11 cellular contexts compared by ENCODE assay signal in the genomic region with DNA sequence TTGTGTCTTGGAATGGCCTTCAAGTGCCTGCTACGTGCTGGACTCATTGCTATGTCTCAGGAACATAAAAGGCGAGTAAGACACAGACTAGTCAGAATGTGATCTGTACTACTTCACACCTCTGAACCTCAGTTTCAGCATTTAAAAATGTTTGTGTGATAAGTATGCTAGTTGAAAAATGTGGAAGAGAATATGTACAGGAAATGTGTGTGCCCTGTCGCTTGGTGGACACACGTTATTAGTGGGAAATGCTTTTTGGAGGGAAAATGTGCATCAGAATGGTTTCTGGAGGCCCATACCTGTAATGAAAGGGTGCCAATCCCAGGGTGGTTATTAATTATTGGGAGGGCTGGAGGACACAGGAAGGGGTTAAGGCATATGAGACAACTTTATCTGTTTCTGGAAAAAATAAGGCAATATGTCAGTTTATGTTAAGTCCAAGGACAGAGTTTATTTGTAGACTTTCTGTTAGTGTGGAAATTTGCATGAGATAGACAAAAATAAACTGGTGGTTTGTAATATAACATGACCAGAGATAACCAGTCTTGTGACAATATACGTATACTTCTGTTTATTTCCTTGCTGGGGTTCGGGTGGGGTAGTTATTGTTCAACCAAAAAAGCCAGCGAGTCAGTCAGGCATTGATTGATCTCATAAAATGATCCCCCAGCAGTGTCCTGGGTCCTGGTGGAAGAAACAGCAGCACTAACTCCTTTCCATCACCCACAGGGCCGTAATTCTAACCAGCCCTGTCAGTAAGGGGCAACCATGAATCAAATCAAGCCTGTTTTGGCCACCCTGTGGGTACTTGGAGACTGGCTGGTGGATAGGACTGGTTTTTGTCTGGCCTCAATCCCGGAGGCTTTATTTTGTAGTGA.
DNase-seq lines count a peak whose midpoint lies in the region; ATAC-seq and TF ChIP-seq lines count a peak whose summit lies in the region.
"Had no signal": no experiment of that assay in that cellular context is flagged by ENCODE, and none has a peak within 500 bp of the region (broad histone marks: within the 10 kb centered on the region; RNA-seq: fewer than 3 reads in every experiment).

No MANE protein-coding gene starts in this region.

- POLR2A ChIA-PET in GM10248 (lab: Yijun Ruan, JAX) (no interaction called here), PC-9 (lab: Charles Lee; ENCODE audit: unreplicated experiment) (no interaction called here)

- H3K4me3 ChIP-seq in PC-9, result no peak overlapping the region
- H3K4me3 ChIP-seq: heart right ventricle, thoracic aorta had no signal

- DNase-seq in GM10248 (ENCODE audit: extremely low spot score), result peak; percentile 47
- DNase-seq in left colon, result no peak
- no peak for DNase-seq in PC-9
- no peak for DNase-seq in stimulated activated CD4-positive, alpha-beta T cell treated with anti-CD3 and anti-CD28 coated beads, Interleukin-1b, Interleukin-23, amount 100 ng/mL, for 48 hours
- no peak for DNase-seq in cerebellar nuclear complex (lab: John Stamatoyannopoulos, UW)
- DNase-seq in NCI-H146 (lab: John Stamatoyannopoulos, UW), result no peak
- DNase-seq: heart right ventricle, right cardiac atrium had no signal

- peaks cover 85% of the 10 kb centered on the region for H3K79me2 ChIP-seq in PC-9 (ENCODE audit: low read depth)

- H3K27me3 ChIP-seq in PC-9 (ENCODE audit: insufficient read depth, low read depth), result no peaks in the 10 kb centered on the region
- H3K27me3 ChIP-seq: heart right ventricle had no signal

- H3K4me2 ChIP-seq in PC-9, result no peak overlapping the region

- CTCF ChIA-PET in GM10248 (lab: Yijun Ruan, JAX) (no interaction called here), PC-9 (lab: Charles Lee) (no interaction called here)

- no peak overlapping the region for H3K27ac ChIP-seq in PC-9
- H3K27ac ChIP-seq: thoracic aorta had no signal

- no peaks in the 10 kb centered on the region for H3K9me2 ChIP-seq in PC-9 (ENCODE audit: insufficient read depth)

- no peaks in the 10 kb centered on the region for H3K36me3 ChIP-seq in PC-9 (ENCODE audit: low read depth)
- H3K36me3 ChIP-seq: heart right ventricle, thoracic aorta had no signal

- H4K20me1 ChIP-seq in PC-9 (ENCODE audit: insufficient read depth), result peaks cover 21% of the 10 kb centered on the region

- peak; percentile 47 for ATAC-seq in GM19463 (IDR thresholded peaks at IDR 0.05; ENCODE audit: unreplicated experiment)
- peak; percentile 43 for ATAC-seq in HG03521 (IDR thresholded peaks at IDR 0.05; ENCODE audit: unreplicated experiment)
- ATAC-seq in left colon, result peak; percentile 28
- ATAC-seq: right cardiac atrium had no signal

- H3K4me1 ChIP-seq in PC-9 (replicated peaks; ENCODE audit: insufficient read depth), result no peaks in the 10 kb centered on the region

- 0 out of 2 replicates have a peak, but pooled peaks cover 2% of the 10 kb centered on the region for H3F3A ChIP-seq in PC-9 (ENCODE audit: insufficient read depth, low read depth)

- no peak for TF ChIP-seq CTCF in GM10248 (IDR thresholded peaks at IDR 0.05; ENCODE audit: control extremely low read depth, extremely low read depth, low read depth, missing control alignments)
- TF ChIP-seq CTCF in PC-9 (conservative IDR thresholded peaks at IDR 0.05), result no peak

- no TSS peak for BruUV-seq in PC-9 (replicated peaks; lab: Mats Ljungman, UMichigan)

- no peak overlapping the region for H2AFZ ChIP-seq in PC-9

- intact Hi-C loops in left colon (cut with DNase I, micrococcal nuclease) (no loop called here), PC-9 (cut with micrococcal nuclease; ENCODE audit: unreplicated experiment) (no loop called here)

- H3K9me3 ChIP-seq in PC-9 (ENCODE audit: insufficient read depth, low read depth), result no peaks in the 10 kb centered on the region
- H3K9me3 ChIP-seq: heart right ventricle, thoracic aorta had no signal
